In the genomic region with DNA sequence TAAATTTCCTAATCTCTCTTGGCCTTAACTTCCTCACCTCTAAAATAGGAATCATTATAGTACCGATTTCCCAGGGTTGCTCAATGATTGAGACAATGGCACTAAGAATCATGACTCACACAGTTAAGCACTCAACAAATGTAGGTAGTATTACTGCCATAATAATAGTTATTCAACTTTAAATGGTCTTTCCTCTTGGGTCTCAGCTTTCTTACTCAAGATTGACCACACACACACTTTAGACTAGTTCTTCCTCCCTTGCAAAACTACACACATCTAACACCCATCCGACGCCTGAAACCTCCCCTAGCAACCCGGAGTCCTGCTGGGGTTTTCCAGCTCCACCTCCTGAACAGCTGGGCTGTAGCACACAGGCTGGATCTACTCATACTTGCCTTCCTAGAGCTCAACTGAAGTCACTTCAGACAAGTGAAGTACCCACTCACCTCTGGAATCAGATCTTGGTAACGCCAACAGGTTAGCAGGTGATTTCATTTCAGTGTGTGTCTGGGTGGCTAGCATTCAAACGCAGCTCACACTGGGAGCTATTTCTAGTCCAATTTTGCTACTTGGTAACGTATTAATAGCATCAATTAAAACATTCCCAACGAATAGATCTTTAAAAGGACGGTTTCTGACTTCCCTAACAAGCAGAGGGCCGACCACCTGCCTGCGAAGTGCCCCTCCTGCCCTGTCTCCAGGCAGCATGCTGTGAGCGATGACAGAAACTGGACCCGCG, we compare ENCODE assay signal across 8 cellular contexts.
DNase-seq lines count a peak whose midpoint lies in the region; ATAC-seq and TF ChIP-seq lines count a peak whose summit lies in the region.

No MANE protein-coding gene starts in this region.

- no peak for TF ChIP-seq CTCF in NB4 (IDR thresholded peaks at IDR 0.05; ENCODE audit: low read depth, low read length)
- no peak for TF ChIP-seq CTCF in choroid plexus epithelial cell (conservative IDR thresholded peaks at IDR 0.05; ENCODE audit: low read depth, low read length)

- peaks cover 1% of the 10 kb centered on the region for H3K27me3 Mint-ChIP-seq in memory B cell

- H3K4me3 ChIP-seq in NB4 (ENCODE audit: low read depth, low read length) (peak overlapping the region; percentile 88), choroid plexus epithelial cell (ENCODE audit: low read depth, low read length) (peak overlapping the region; percentile 76)

- peaks cover 40% of the 10 kb centered on the region for H3K4me1 Mint-ChIP-seq in memory B cell

- ATAC-seq in HG02610 (IDR thresholded peaks at IDR 0.05; ENCODE audit: unreplicated experiment) (peak; percentile 75), memory B cell (ENCODE audit: low read depth) (peak; percentile 11)

- TF ChIP-seq POLR2A in NB4 (IDR thresholded peaks at IDR 0.05; ENCODE audit: extremely low read depth, insufficient read length): no peak

- H3K27ac Mint-ChIP-seq in memory B cell: peak overlapping the region; percentile 39

- H3K9me3 Mint-ChIP-seq in memory B cell: no peaks in the 10 kb centered on the region

- H3K36me3 Mint-ChIP-seq in memory B cell: peaks cover 2% of the 10 kb centered on the region

- DNase-seq in activated gamma-delta T cell treated with Interleukin-2 at 50 U/mL for 16 hours: peak; percentile 14
- DNase-seq in activated gamma-delta T cell (lab: John Stamatoyannopoulos, UW): no peak
- DNase-seq in NB4 (ENCODE audit: low read depth): peak; percentile 91
- DNase-seq in UCSD-AML1 (lab: John Stamatoyannopoulos, UW; ENCODE audit: unreplicated experiment): peak; percentile 42
- peak; percentile 98 for DNase-seq in choroid plexus epithelial cell (ENCODE audit: low read depth)
- peak; percentile 13 to 19 for DNase-seq in memory B cell (ENCODE audit: low spot score in 2 of 2)
- peak; percentile 68 for DNase-seq in stimulated activated CD8-positive, alpha-beta memory T cell treated with anti-CD3 and anti-CD28 coated beads, Interleukin-4, amount 100 ng/mL, for 48 hours

- peak overlapping the region; percentile 80 for H3K4me3 Mint-ChIP-seq in memory B cell
